Comparison of ENCODE assay signal across 22 cellular contexts in genomic region chr10:114058297-114058696, GRCh38. TPM values are rescaled to one million over a fixed set of nuclear protein-coding genes. Genes with fewer than 3 reads are reported as not detected.
"Had no signal": no experiment of that assay in that cellular context is flagged by ENCODE, and none has a peak within 500 bp of the region (broad histone marks: within the 10 kb centered on the region; RNA-seq: fewer than 3 reads in every experiment).

No MANE protein-coding gene starts in this region.

- DNase-seq: activated CD8-positive, alpha-beta memory T cell treated with anti-CD3 and anti-CD28 coated beads for 24 hours; activated CD8-positive, alpha-beta memory T cell treated with anti-CD3 and anti-CD28 coated beads, Interleukin-2, amount 50 U/mL, for 4 hours; activated naive CD4-positive, alpha-beta T cell; activated T-cell treated with anti-CD3 and anti-CD28 coated beads, Interleukin-2, amount 50 U/mL, for 4 hours; adrenal gland; colonic mucosa; glutamatergic neuron; hypothalamus; islet precursor cell; left colon; naive thymus-derived CD8-positive, alpha-beta T cell; stimulated activated CD4-positive, alpha-beta T cell treated with anti-CD3 and anti-CD28 coated beads, Interleukin-12 subunit alpha, Interleukin-12 subunit beta, amount 100 ng/mL, for 4 hours; stimulated activated CD4-positive, alpha-beta T cell treated with anti-CD3 and anti-CD28 coated beads, Interleukin-1b, Interleukin-23, amount 100 ng/mL, for 48 hours; T1000; tibial artery had no signal

- H3K9me3 ChIP-seq: adrenal gland, ascending aorta, colonic mucosa, esophagus muscularis mucosa, prostate gland, tibial artery had no signal

- H3K27ac ChIP-seq: adrenal gland, ascending aorta, colonic mucosa, esophagus muscularis mucosa, prostate gland, tibial artery had no signal

- H3K36me3 ChIP-seq: adrenal gland, ascending aorta, colonic mucosa, esophagus muscularis mucosa, prostate gland, tibial artery had no signal

- H3K4me1 ChIP-seq: adrenal gland, ascending aorta, colonic mucosa, prostate gland had no signal

- ATAC-seq: activated T-cell treated with anti-CD3 and anti-CD28 coated beads, Interleukin-2, amount 50 U/mL, for 4 hours; left colon; naive thymus-derived CD8-positive, alpha-beta T cell; WTC11 had no signal

- H3K4me3 ChIP-seq: adrenal gland, ascending aorta, colonic mucosa, esophagus muscularis mucosa, lung, prostate gland, tibial artery had no signal

- FAIRE-seq: frontal cortex had no signal

- H3K27me3 ChIP-seq: ascending aorta, colonic mucosa, esophagus muscularis mucosa, tibial artery had no signal

RNA-seq across cellular contexts. Expression of gene ADRB1, which starts 14.6 kb away (rescaled TPM):
- total RNA-seq: activated T-helper 2 cell treated with anti-CD3 and anti-CD28 coated beads, Interferon-gamma antibody, Interleukin-2, Interleukin-4, amounts not matched to agents 10 μg/mL and 5 μg/mL and 100 μg/mL, durations not matched to agents 14 hours and 24 hours and 36 hours; ascending aorta; naive thymus-derived CD8-positive, alpha-beta T cell had no signal
